In genomic region chr1:99527078-99527477, GRCh38 we compare ENCODE assay signal across 9 cellular contexts.
DNase-seq lines count a peak whose midpoint lies in the region; TF ChIP-seq lines count a peak whose summit lies in the region.
"Had no signal": no experiment of that assay in that cellular context is flagged by ENCODE, and none has a peak within 500 bp of the region (broad histone marks: within the 10 kb centered on the region; RNA-seq: fewer than 3 reads in every experiment).

No MANE protein-coding gene starts in this region.

- H3K4me1 ChIP-seq in liver (ENCODE audit: control insufficient read depth in 4 of 4, insufficient read depth in 4 of 4, low read length in 3 of 4) = peaks cover 0 to 6% (median 5%) of the 10 kb centered on the region in 4 donors

- WGBS in liver = 80% methylated on average over 3 of the region's 3 CpGs

- in situ Hi-C loops in astrocyte of the spinal cord (cut with HindIII; ENCODE audit: low sequenced_read_pairs) = no loop called here
- in situ Hi-C loops in G401 (cut with HindIII; ENCODE audit: low sequenced_read_pairs) = no loop called here

- H3K27ac ChIP-seq in liver (ENCODE audit: low read depth in 1 of 2, low read length in 2 of 2) = no peak overlapping the region

- TF ChIP-seq CTCF in AG09319 (IDR thresholded peaks at IDR 0.05; ENCODE audit: low read depth, low read length) (peak; percentile 38), LNCAP (IDR thresholded peaks at IDR 0.05) (peak; percentile 59), astrocyte of the spinal cord (IDR thresholded peaks at IDR 0.05; ENCODE audit: low read depth, low read length) (peak; percentile 40), liver (IDR thresholded peaks at IDR 0.05; ENCODE audit: low read depth, low read length, missing input control) (peak; percentile 29)

- H3K4me3 ChIP-seq in astrocyte of the spinal cord (ENCODE audit: low read depth, low read length) (no peak overlapping the region), liver (ENCODE audit: low read depth in 1 of 3, low read length in 3 of 3) (no peak overlapping the region)

- TF ChIP-seq RAD21 in liver (IDR thresholded peaks at IDR 0.05) = peak; percentile 68

- H3K9me3 ChIP-seq in liver (ENCODE audit: control insufficient read depth in 4 of 4, low read length in 3 of 4) = no peaks in the 10 kb centered on the region

- no peaks in the 10 kb centered on the region for H3K27me3 ChIP-seq in liver (ENCODE audit: control insufficient read depth in 4 of 4, insufficient read depth in 4 of 4, low read length in 3 of 4)

- H3K36me3 ChIP-seq in liver (ENCODE audit: control insufficient read depth in 4 of 4, insufficient read depth in 3 of 4, low read depth in 1 of 4, low read length in 3 of 4) = no peaks in the 10 kb centered on the region

- H3K9ac ChIP-seq in liver (ENCODE audit: low read depth in 1 of 2, low read length in 2 of 2) = no peak overlapping the region

- no peak for DNase-seq in AG09319 (ENCODE audit: extremely low read depth, low read depth)
- DNase-seq in astrocyte of the spinal cord (ENCODE audit: low read depth, low spot score) = peak; percentile 36
- no peak for DNase-seq in G401 (ENCODE audit: low spot score)
- DNase-seq in activated CD4-positive, CD25-positive, alpha-beta regulatory T cell (lab: John Stamatoyannopoulos, UW) = no peak
- DNase-seq in GM19240 (ENCODE audit: insufficient read length, low spot score) = no peak
- DNase-seq in NK-92 (lab: John Stamatoyannopoulos, UW; ENCODE audit: unreplicated experiment) = no peak
- DNase-seq: GDM1 had no signal

TF ChIP-seq in liver, 16 proteins besides CTCF, POLR2A, EP300 and RAD21:
- no peak for TF ChIP-seq RXRA (IDR thresholded peaks at IDR 0.05)
